ENCODE assay signal across 9 cellular contexts in genomic region chr4:1763550-1764080, GRCh38. TPM values are rescaled to one million over a fixed set of nuclear protein-coding genes. Genes with fewer than 3 reads are reported as not detected.
DNase-seq lines count a peak whose midpoint lies in the region; ATAC-seq and TF ChIP-seq lines count a peak whose summit lies in the region.
"Had no signal": no experiment of that assay in that cellular context is flagged by ENCODE, and none has a peak within 500 bp of the region (broad histone marks: within the 10 kb centered on the region; RNA-seq: fewer than 3 reads in every experiment).

No MANE protein-coding gene starts in this region.

- H3K9me3 Mint-ChIP-seq in activated naive CD4-positive, alpha-beta T cell treated with anti-CD3 and anti-CD28 coated beads, Interleukin-2, amount 50 U/mL, for 72 hours = no peaks in the 10 kb centered on the region

- no CpG with 5 or more reads among the region's 36 CpGs for WGBS in neuronal stem cell (ENCODE audit: extremely low coverage in 2 of 2, insufficient read length in 2 of 2, insufficient replicate concordance in 1 of 2), 2 donors

- TF ChIP-seq CTCF in PC-3 (conservative IDR thresholded peaks at IDR 0.05; ENCODE audit: low read depth, low read length) = no peak

- intact Hi-C loops in PC-3 (cut with micrococcal nuclease) = no loop called here

- no peak overlapping the region for H3K27ac Mint-ChIP-seq in activated naive CD4-positive, alpha-beta T cell treated with anti-CD3 and anti-CD28 coated beads, Interleukin-2, amount 50 U/mL, for 72 hours

- peaks cover 2% of the 10 kb centered on the region for H3K79me1 ChIP-seq in neuronal stem cell (ENCODE audit: low read depth, low read length)

- H4K20me1 ChIP-seq in BLaER1 (peaks cover 23% of the 10 kb centered on the region), PC-3 (ENCODE audit: low read length) (no peaks in the 10 kb centered on the region)

- peak overlapping the region; percentile 23 for H3K18ac ChIP-seq in neuronal stem cell (ENCODE audit: low read length)

- H2AK5ac ChIP-seq in neuronal stem cell (ENCODE audit: low read depth, low read length) = no peak overlapping the region

- BruUV-seq in PC-3 (replicated peaks; lab: Mats Ljungman, UMichigan) = no TSS peak

- CTCF ChIA-PET in PC-3 (lab: Charles Lee) = no interaction called here

- H3K27ac ChIP-seq in BLaER1 = no peak overlapping the region
- H3K27ac ChIP-seq in PC-3 (ENCODE audit: low read length) = no peak overlapping the region
- no peak overlapping the region for H3K27ac ChIP-seq in neuronal stem cell (replicated peaks; ENCODE audit: low read length)

- H3K9ac ChIP-seq in BLaER1 = no peak overlapping the region
- no peak overlapping the region for H3K9ac ChIP-seq in PC-3 (ENCODE audit: low read length)
- H3K9ac ChIP-seq in neuronal stem cell (ENCODE audit: low read depth, low read length, poor library complexity) = no peak overlapping the region

- H2BK120ac ChIP-seq in neuronal stem cell (ENCODE audit: low read depth, low read length) = no peak overlapping the region

- ATAC-seq in PC-3 (peak; percentile 53), GM19324 (IDR thresholded peaks at IDR 0.05; ENCODE audit: low FRiP score, unreplicated experiment) (no peak), HG02763 (IDR thresholded peaks at IDR 0.05; ENCODE audit: unreplicated experiment) (no peak)
- no peak for ATAC-seq in activated naive CD4-positive, alpha-beta T cell treated with anti-CD3 and anti-CD28 coated beads, Interleukin-2, amount 50 U/mL, for 72 hours

- in situ Hi-C loops in ACHN (cut with HindIII; ENCODE audit: low pct_ligation_motif_present, low pct_unique_long_range_greater_than_20kb, low sequenced_read_pairs) = no loop called here

- no peak overlapping the region for H4K91ac ChIP-seq in neuronal stem cell (ENCODE audit: low read depth, low read length, poor library complexity)

- H3K9me3 ChIP-seq in BLaER1 = no peaks in the 10 kb centered on the region
- no peaks in the 10 kb centered on the region for H3K9me3 ChIP-seq in PC-3 (ENCODE audit: low read length)
- H3K9me3 ChIP-seq in neuronal stem cell (replicated peaks in 1 of 2; ENCODE audit: control insufficient read depth in 2 of 2, insufficient read depth in 1 of 2, low read depth in 1 of 2, low read length in 2 of 2) = no peaks in the 10 kb centered on the region

- H3K4me2 ChIP-seq in BLaER1 (peak overlapping the region; percentile 59), PC-3 (ENCODE audit: low read length) (0 out of 2 replicates have a peak overlapping the region, but pooled peaks have one; percentile 44), neuronal stem cell (ENCODE audit: insufficient read depth, low read length, poor library complexity, severe bottlenecking) (no peak overlapping the region)

- H3K4me1 ChIP-seq in BLaER1 = peaks cover 45% of the 10 kb centered on the region
- H3K4me1 ChIP-seq in PC-3 (ENCODE audit: insufficient read depth, low read length) = no peaks in the 10 kb centered on the region
- H3K4me1 ChIP-seq in neuronal stem cell (ENCODE audit: control insufficient read depth in 2 of 2, insufficient read depth in 1 of 2, low read depth in 1 of 2, low read length in 2 of 2) = peaks cover 35 to 54% of the 10 kb centered on the region in 2 donors

- no peaks in the 10 kb centered on the region for H3K9me2 ChIP-seq in PC-3 (replicated peaks; ENCODE audit: low read length)

- POLR2A ChIA-PET in PC-3 (lab: Charles Lee; ENCODE audit: unreplicated experiment) = no interaction called here

- H2BK5ac ChIP-seq in neuronal stem cell (ENCODE audit: low read length) = no peak overlapping the region

- no peaks in the 10 kb centered on the region for H3K36me3 Mint-ChIP-seq in activated naive CD4-positive, alpha-beta T cell treated with anti-CD3 and anti-CD28 coated beads, Interleukin-2, amount 50 U/mL, for 72 hours

- peak overlapping the region; percentile 95 for H3K23ac ChIP-seq in neuronal stem cell (ENCODE audit: low read depth, low read length, poor library complexity)

- no peaks in the 10 kb centered on the region for H3K79me2 ChIP-seq in PC-3 (ENCODE audit: low read length)

- no peaks in the 10 kb centered on the region for H3F3A ChIP-seq in PC-3 (ENCODE audit: low read length, unreplicated experiment)

- H2BK15ac ChIP-seq in neuronal stem cell (ENCODE audit: low read length) = no peak overlapping the region

- H3K4ac ChIP-seq in neuronal stem cell (ENCODE audit: low read length) = no peak overlapping the region

- H4K8ac ChIP-seq in neuronal stem cell (ENCODE audit: low read depth, low read length) = no peak overlapping the region

- H2BK12ac ChIP-seq in neuronal stem cell (ENCODE audit: low read length) = no peak overlapping the region

- H3K4me3 ChIP-seq in BLaER1 = no peak overlapping the region
- H3K4me3 ChIP-seq in PC-3 (ENCODE audit: low read length) = 0 out of 2 replicates have a peak overlapping the region, but pooled peaks have one; percentile 42
- H3K4me3 ChIP-seq in neuronal stem cell (ENCODE audit: low read length in 2 of 2) = no peak overlapping the region

- H3K14ac ChIP-seq in neuronal stem cell (ENCODE audit: low read length) = no peak overlapping the region

- H3K36me3 ChIP-seq in BLaER1 (no peaks in the 10 kb centered on the region), PC-3 (ENCODE audit: low read depth, low read length) (no peaks in the 10 kb centered on the region), neuronal stem cell (replicated peaks in 1 of 2; ENCODE audit: control insufficient read depth in 2 of 2, insufficient read depth in 2 of 2, low read length in 2 of 2) (no peaks in the 10 kb centered on the region)

- H3K27me3 ChIP-seq in BLaER1 (peaks cover 51% of the 10 kb centered on the region), PC-3 (ENCODE audit: low read length) (no peaks in the 10 kb centered on the region), neuronal stem cell (ENCODE audit: control insufficient read depth in 3 of 3, insufficient read depth in 3 of 3, low read depth in 1 of 3, low read length in 3 of 3) (peaks cover 0 to 42% (median 37%) of the 10 kb centered on the region in 3 experiments)

- DNase-seq in PC-3 = peak; percentile 22
- DNase-seq in fibroblast of the conjunctiva (ENCODE audit: low read depth) = peak; percentile 17
- DNase-seq in neuronal stem cell (ENCODE audit: low spot score) = no peak
- DNase-seq in ACHN = no peak
- no peak for DNase-seq in activated naive CD4-positive, alpha-beta T cell treated with anti-CD3 and anti-CD28 coated beads, Interleukin-2, amount 50 U/mL, for 72 hours (ENCODE audit: low spot score in 2 of 2)
- DNase-seq: activated T-cell treated with anti-CD3 and anti-CD28 coated beads, Interleukin-2, amount 50 U/mL, for 1 hour had no signal

- H2AFZ ChIP-seq in PC-3 (ENCODE audit: low read length) (no peak overlapping the region), neuronal stem cell (ENCODE audit: low read length) (peak overlapping the region; percentile 73)

RNA-seq across cellular contexts. Expression of gene FGFR3, which starts 29.5 kb away (rescaled TPM):
- total RNA-seq in PC-3 (2014; rRNA removed) = 0.11 and 0.86 TPM in 2 replicates
- 7.2 TPM for polyA plus RNA-seq in neuronal stem cell (2013, experiment 1 of 2)
- polyA plus RNA-seq in neuronal stem cell (2013, experiment 2 of 2) = 7.6 TPM
- total RNA-seq in activated naive CD4-positive, alpha-beta T cell treated with anti-CD3 and anti-CD28 coated beads, Interleukin-2, amount 50 U/mL, for 72 hours = under 1 TPM in 1 of 2 donors, not detected in 1; 0.12 TPM

RNA-seq across cellular contexts. Expression of gene TACC3, which starts 42.3 kb away (rescaled TPM):
- 32.0 and 74.5 TPM in 2 replicates for total RNA-seq in PC-3 (2014; rRNA removed)
- polyA plus RNA-seq in neuronal stem cell (2013, experiment 1 of 2) = 110 TPM
- 108 TPM for polyA plus RNA-seq in neuronal stem cell (2013, experiment 2 of 2)
- total RNA-seq in activated naive CD4-positive, alpha-beta T cell treated with anti-CD3 and anti-CD28 coated beads, Interleukin-2, amount 50 U/mL, for 72 hours = 100 to 1,000 TPM; 195 to 295 TPM

RNA-seq across cellular contexts. Expression of gene TMEM129, which starts 42.5 kb away (rescaled TPM):
- total RNA-seq in PC-3 (2014; rRNA removed) = 28.6 and 47.7 TPM in 2 replicates
- polyA plus RNA-seq in neuronal stem cell (2013, experiment 1 of 2) = 28.3 TPM
- polyA plus RNA-seq in neuronal stem cell (2013, experiment 2 of 2) = 26.4 TPM
- 10 to 100 TPM; 12.7 to 14.9 TPM for total RNA-seq in activated naive CD4-positive, alpha-beta T cell treated with anti-CD3 and anti-CD28 coated beads, Interleukin-2, amount 50 U/mL, for 72 hours

RNA-seq across cellular contexts. Expression of gene SLBP, which starts 51.5 kb away (rescaled TPM):
- total RNA-seq in PC-3 (2014; rRNA removed) = 98.3 and 109 TPM in 2 replicates
- 44.6 TPM for polyA plus RNA-seq in neuronal stem cell (2013, experiment 1 of 2)
- polyA plus RNA-seq in neuronal stem cell (2013, experiment 2 of 2) = 44.5 TPM
- 100 to 1,000 TPM in 1 of 2 donors, 10 to 100 TPM in 1; 73.0 to 110 TPM for total RNA-seq in activated naive CD4-positive, alpha-beta T cell treated with anti-CD3 and anti-CD28 coated beads, Interleukin-2, amount 50 U/mL, for 72 hours

Comparison
In these comparisons a context has a peak if more than half of its experiments do, and no peak if none do; other contexts are left out.
1. DNase-seq: peak in PC-3 (single experiment) and fibroblast of the conjunctiva (single experiment); none in neuronal stem cell (single experiment), ACHN (single experiment) and activated naive CD4-positive, alpha-beta T cell treated with anti-CD3 and anti-CD28 coated beads, Interleukin-2, amount 50 U/mL, for 72 hours (0 of 2).